In the genomic region with DNA sequence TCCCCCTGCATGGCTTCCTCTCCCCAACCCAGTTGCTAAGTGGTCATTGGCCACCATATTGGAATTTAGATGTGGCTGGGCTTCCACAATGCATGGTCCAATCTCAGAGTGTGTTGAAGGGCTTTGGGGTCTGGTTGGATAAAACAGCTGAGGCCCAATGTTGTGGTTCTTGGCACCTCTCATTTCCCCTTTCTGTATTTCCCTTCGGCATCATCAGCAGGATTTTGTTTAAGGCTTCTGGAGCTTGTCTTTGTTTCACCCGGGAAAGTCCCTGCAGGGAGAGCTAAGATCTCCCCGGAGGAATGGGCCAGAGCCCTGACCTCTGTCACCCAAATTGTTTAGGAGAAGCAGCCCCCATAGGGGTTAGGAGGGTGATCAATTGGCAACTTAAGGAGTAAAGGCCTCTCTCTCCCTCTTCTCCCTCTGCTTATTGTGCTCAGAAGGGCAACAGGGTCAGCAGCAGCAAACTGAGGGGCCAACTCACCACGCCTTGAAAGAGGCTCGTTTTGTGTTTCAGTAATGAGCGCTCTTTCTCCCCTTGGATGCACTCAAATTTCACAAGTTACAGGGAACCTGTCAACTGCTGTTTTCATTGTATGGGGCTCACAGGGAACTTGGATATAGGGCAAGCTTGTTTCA, we compare ENCODE assay signal across 17 cellular contexts.
DNase-seq lines count a peak whose midpoint lies in the region; ATAC-seq and TF ChIP-seq lines count a peak whose summit lies in the region.
"Had no signal": no experiment of that assay in that cellular context is flagged by ENCODE, and none has a peak within 500 bp of the region (broad histone marks: within the 10 kb centered on the region; RNA-seq: fewer than 3 reads in every experiment).

No MANE protein-coding gene starts in this region.

- ATAC-seq in GM21447 (IDR thresholded peaks at IDR 0.05; ENCODE audit: unreplicated experiment) = no peak
- ATAC-seq: activated CD8-positive, alpha-beta memory T cell treated with anti-CD3 and anti-CD28 coated beads, Interleukin-2, amount 10 ng/mL, durations not matched to agents 7 days and 5 days had no signal

- H3K27ac ChIP-seq in endodermal cell (ENCODE audit: low read depth, low read length) = peak overlapping the region; percentile 96
- H3K27ac ChIP-seq in thymus (ENCODE audit: low read depth) = peak overlapping the region; percentile 58
- H3K27ac ChIP-seq: colonic mucosa had no signal

- 68 to 77% methylated on average over 6 of the region's 6 CpGs for WGBS in endodermal cell (ENCODE audit: insufficient coverage in 1 of 2, insufficient read length in 1 of 2), 2 experiments
- 90% methylated on average over 6 of the region's 6 CpGs for WGBS in thymus

- H3K4me3 Mint-ChIP-seq in endodermal cell (no peak overlapping the region), nephron progenitor cell (no peak overlapping the region)
- H3K4me3 Mint-ChIP-seq: activated CD8-positive, alpha-beta memory T cell treated with anti-CD3 and anti-CD28 coated beads, Interleukin-2, amount 10 ng/mL, durations not matched to agents 7 days and 5 days; B cell had no signal

- H3K27me3 Mint-ChIP-seq in endodermal cell (ENCODE audit: insufficient read depth) = no peaks in the 10 kb centered on the region
- peaks cover 3% of the 10 kb centered on the region for H3K27me3 Mint-ChIP-seq in nephron progenitor cell (ENCODE audit: low read depth, poor library complexity)
- H3K27me3 Mint-ChIP-seq: activated CD8-positive, alpha-beta memory T cell treated with anti-CD3 and anti-CD28 coated beads, Interleukin-2, amount 10 ng/mL, durations not matched to agents 7 days and 5 days; B cell had no signal

- TF ChIP-seq CTCF in endodermal cell (conservative IDR thresholded peaks at IDR 0.05) = no peak
- no peak for TF ChIP-seq CTCF in nephron progenitor cell (IDR thresholded peaks at IDR 0.05)
- TF ChIP-seq CTCF in GM13977 (IDR thresholded peaks at IDR 0.05; ENCODE audit: extremely low read depth, insufficient read depth, missing control alignments) = no peak

- in situ Hi-C loops in GM13977 (cut with MboI; ENCODE audit: low pct_unique_long_range_greater_than_20kb, low sequenced_read_pairs, unreplicated experiment) = no loop called here

- DNase-seq in MV-4-11 (lab: John Stamatoyannopoulos, UW) (peak; percentile 37), endodermal cell (no peak), nephron progenitor cell (no peak), GM13977 (ENCODE audit: low spot score) (no peak), T-helper 2 cell (no peak)
- DNase-seq: activated CD8-positive, alpha-beta memory T cell treated with anti-CD3 and anti-CD28 coated beads, Interleukin-2, amount 10 ng/mL, durations not matched to agents 7 days and 5 days; activated effector memory CD4-positive, alpha-beta T cell treated with Interleukin-2 at 50 U/mL for 16 hours; colonic mucosa; DMS 273 treated with DMSO at 0.1 percent for 48 hours; GF-D8; islet precursor cell; NCI-H187; NCI-H345; T-helper 1 cell had no signal

- H3K27me3 ChIP-seq in endodermal cell (ENCODE audit: control insufficient read depth, insufficient read depth, low read length, poor library complexity, severe bottlenecking) (no peaks in the 10 kb centered on the region), thymus (ENCODE audit: control insufficient read depth, insufficient read depth) (no peaks in the 10 kb centered on the region)
- H3K27me3 ChIP-seq: colonic mucosa had no signal

- H3K27ac Mint-ChIP-seq in endodermal cell (no peak overlapping the region), nephron progenitor cell (peak overlapping the region; percentile 98)
- H3K27ac Mint-ChIP-seq: activated CD8-positive, alpha-beta memory T cell treated with anti-CD3 and anti-CD28 coated beads, Interleukin-2, amount 10 ng/mL, durations not matched to agents 7 days and 5 days; B cell had no signal

- H3K9me3 Mint-ChIP-seq in endodermal cell = peaks cover 7% of the 10 kb centered on the region
- H3K9me3 Mint-ChIP-seq in nephron progenitor cell = peaks cover 26% of the 10 kb centered on the region

- H3K4me1 Mint-ChIP-seq in endodermal cell (peaks cover 24% of the 10 kb centered on the region), nephron progenitor cell (peaks cover 90% of the 10 kb centered on the region)

- H3K4me3 ChIP-seq in endodermal cell (ENCODE audit: low read length) = no peak overlapping the region
- no peak overlapping the region for H3K4me3 ChIP-seq in thymus (ENCODE audit: low read length)
- H3K4me3 ChIP-seq: colonic mucosa had no signal

- H3K36me3 Mint-ChIP-seq in endodermal cell (ENCODE audit: low read depth) (no peaks in the 10 kb centered on the region), nephron progenitor cell (ENCODE audit: low read depth) (peaks cover 26% of the 10 kb centered on the region)
- H3K36me3 Mint-ChIP-seq: activated CD8-positive, alpha-beta memory T cell treated with anti-CD3 and anti-CD28 coated beads, Interleukin-2, amount 10 ng/mL, durations not matched to agents 7 days and 5 days had no signal

- H3K36me3 ChIP-seq in endodermal cell (ENCODE audit: control insufficient read depth, insufficient read depth, low read length) (no peaks in the 10 kb centered on the region), thymus (ENCODE audit: control insufficient read depth, insufficient read depth) (no peaks in the 10 kb centered on the region)
- H3K36me3 ChIP-seq: colonic mucosa had no signal

- H3K9me3 ChIP-seq in endodermal cell (ENCODE audit: control insufficient read depth, low read length) = no peaks in the 10 kb centered on the region
- H3K9me3 ChIP-seq in thymus (ENCODE audit: control insufficient read depth) = peaks cover 1% of the 10 kb centered on the region
- H3K9me3 ChIP-seq: colonic mucosa had no signal

- no peak overlapping the region for H3K9ac ChIP-seq in endodermal cell (ENCODE audit: extremely low read depth, low read length, poor library complexity, severe bottlenecking)

- peaks cover 9% of the 10 kb centered on the region for H3K4me1 ChIP-seq in endodermal cell (ENCODE audit: control insufficient read depth, insufficient read depth, low read length)
- peaks cover 16% of the 10 kb centered on the region for H3K4me1 ChIP-seq in thymus (ENCODE audit: control insufficient read depth, insufficient read depth, low read length)
- H3K4me1 ChIP-seq: colonic mucosa had no signal
